8 cellular contexts compared by ENCODE assay signal in genomic region chr12:106248849-106249371, GRCh38. TPM values are rescaled to one million over a fixed set of nuclear protein-coding genes. Genes with fewer than 3 reads are reported as not detected.
DNase-seq lines count a peak whose midpoint lies in the region; ATAC-seq, FAIRE-seq and TF ChIP-seq lines count a peak whose summit lies in the region.

No MANE protein-coding gene starts in this region.

- peaks cover 5% of the 10 kb centered on the region for H3K36me3 Mint-ChIP-seq in stimulated activated memory B cell treated with anti-CD40 and anti-IgM and Interleukin-4, amounts not matched to agents 10 μg/mL and 1 μg/mL and 100 μg/mL, for 72 hours

- no peaks in the 10 kb centered on the region for H3K9me3 Mint-ChIP-seq in stimulated activated memory B cell treated with anti-CD40 and anti-IgM and Interleukin-4, amounts not matched to agents 10 μg/mL and 1 μg/mL and 100 μg/mL, for 72 hours

- H3K79me2 ChIP-seq in SK-N-SH (ENCODE audit: insufficient read depth): peaks cover 33% of the 10 kb centered on the region

- no peaks in the 10 kb centered on the region for H3K27me3 Mint-ChIP-seq in stimulated activated memory B cell treated with anti-CD40 and anti-IgM and Interleukin-4, amounts not matched to agents 10 μg/mL and 1 μg/mL and 100 μg/mL, for 72 hours

- H3K4me2 ChIP-seq in SK-N-SH: peak overlapping the region; percentile 84

- H2AFZ ChIP-seq in SK-N-SH (ENCODE audit: low read depth): peak overlapping the region; percentile 72

- TF ChIP-seq RAD21 in SK-N-SH (IDR thresholded peaks at IDR 0.05; ENCODE audit: low read length): no peak

- no peaks in the 10 kb centered on the region for H3K9me3 ChIP-seq in SK-N-SH
- no peaks in the 10 kb centered on the region for H3K9me3 ChIP-seq in left lung

- H3K4me1 ChIP-seq in SK-N-SH (ENCODE audit: control insufficient read depth in 1 of 2, insufficient read depth in 2 of 2, low read depth in 1 of 2, low read length in 1 of 2) (peaks cover 14% of the 10 kb centered on the region in 2 experiments; a peak in 3 of 4 replicates), left lung (peaks cover 17 to 44% of the 10 kb centered on the region in 2 donors)

- peak overlapping the region; percentile 35 for H3K27ac Mint-ChIP-seq in stimulated activated memory B cell treated with anti-CD40 and anti-IgM and Interleukin-4, amounts not matched to agents 10 μg/mL and 1 μg/mL and 100 μg/mL, for 72 hours

- DNase-seq in GM20000 (ENCODE audit: low spot score): peak; percentile 58
- DNase-seq in SK-N-SH: no peak
- peak; percentile 25 for DNase-seq in bronchial epithelial cell (ENCODE audit: low read depth)
- no peak for DNase-seq in left lung
- DNase-seq in foreskin melanocyte: no peak
- no peak for DNase-seq in NCI-H748 (lab: John Stamatoyannopoulos, UW; ENCODE audit: unreplicated experiment)

- no peak for TF ChIP-seq EP300 in SK-N-SH (IDR thresholded peaks at IDR 0.05; ENCODE audit: borderline replicate concordance in 1 of 2, low read depth in 1 of 2, low read length in 1 of 2)

- no peak for ATAC-seq in left lung
- peak; percentile 18 for ATAC-seq in stimulated activated memory B cell treated with anti-CD40 and anti-IgM and Interleukin-4, amounts not matched to agents 10 μg/mL and 1 μg/mL and 100 μg/mL, for 72 hours
- ATAC-seq in GM18868 (IDR thresholded peaks at IDR 0.05; ENCODE audit: unreplicated experiment): no peak

- peak overlapping the region; percentile 76 to 90 for H3K4me3 ChIP-seq in SK-N-SH (ENCODE audit: low read depth in 2 of 2, low read length in 1 of 2)
- H3K4me3 ChIP-seq in bronchial epithelial cell (ENCODE audit: low read depth, low read length): peak overlapping the region; percentile 79
- peak overlapping the region; percentile 83 to 87 for H3K4me3 ChIP-seq in left lung

- WGBS in SK-N-SH (ENCODE audit: low lambda C conversion rate): 40% methylated on average over 11 of the region's 12 CpGs

- no peaks in the 10 kb centered on the region for H3K27me3 ChIP-seq in SK-N-SH (ENCODE audit: insufficient read depth)
- no peaks in the 10 kb centered on the region for H3K27me3 ChIP-seq in bronchial epithelial cell (ENCODE audit: control insufficient read depth, insufficient read depth, low read length)
- H3K27me3 ChIP-seq in left lung: no peaks in the 10 kb centered on the region

- H4K20me1 ChIP-seq in SK-N-SH (ENCODE audit: insufficient read depth): peaks cover 23% of the 10 kb centered on the region

- intact Hi-C loops in left lung (cut with DNase I): no loop called here

- peak overlapping the region; percentile 80 to 88; a peak in 3 of 4 replicates for H3K27ac ChIP-seq in SK-N-SH (ENCODE audit: low read depth in 2 of 2, low read length in 1 of 2)
- H3K27ac ChIP-seq in left lung: peak overlapping the region; percentile 98 to 99

- CTCF ChIA-PET in SK-N-SH (lab: Yijun Ruan, JAX): interaction anchor here (1.0 to 1.2 kb wide), 2 partner anchors 22 to 54 kb away, joined by 4 to 5 read pairs; no protein-coding TSS in a partner anchor

- peak overlapping the region; percentile 99 for H3K9ac ChIP-seq in SK-N-SH

- H3K4me3 Mint-ChIP-seq in stimulated activated memory B cell treated with anti-CD40 and anti-IgM and Interleukin-4, amounts not matched to agents 10 μg/mL and 1 μg/mL and 100 μg/mL, for 72 hours: peak overlapping the region; percentile 71

- H3K9me2 ChIP-seq in SK-N-SH: no peaks in the 10 kb centered on the region

- POLR2A ChIA-PET in SK-N-SH (lab: Yijun Ruan, JAX): interaction anchor here (1.3 kb wide), 1 partner anchor 9 kb away, joined by 5 read pairs; no protein-coding TSS in a partner anchor

- peaks cover 13% of the 10 kb centered on the region for H3F3A ChIP-seq in SK-N-SH (replicated peaks; ENCODE audit: insufficient read depth)

- H3K36me3 ChIP-seq in SK-N-SH (replicated peaks in 1 of 2; ENCODE audit: control insufficient read depth in 1 of 2, insufficient read depth in 2 of 2, low read length in 1 of 2): peaks cover 2 to 5% of the 10 kb centered on the region in 2 experiments
- H3K36me3 ChIP-seq in bronchial epithelial cell (ENCODE audit: control insufficient read depth, insufficient read depth, low read length): no peaks in the 10 kb centered on the region
- H3K36me3 ChIP-seq in left lung: no peaks in the 10 kb centered on the region

- TF ChIP-seq CTCF in GM20000 (IDR thresholded peaks at IDR 0.05; ENCODE audit: extremely low read depth, missing control alignments): no peak
- TF ChIP-seq CTCF in SK-N-SH (IDR thresholded peaks at IDR 0.05): no peak
- TF ChIP-seq CTCF in bronchial epithelial cell (IDR thresholded peaks at IDR 0.05; ENCODE audit: insufficient read depth, low read length, severe bottlenecking): no peak
- no peak for TF ChIP-seq CTCF in left lung (IDR thresholded peaks at IDR 0.05)

- H3K4me1 Mint-ChIP-seq in stimulated activated memory B cell treated with anti-CD40 and anti-IgM and Interleukin-4, amounts not matched to agents 10 μg/mL and 1 μg/mL and 100 μg/mL, for 72 hours: peaks cover 41% of the 10 kb centered on the region

- FAIRE-seq in bronchial epithelial cell (lab: Jason Lieb, UNC): no peak

TF ChIP-seq in SK-N-SH, 30 proteins besides CTCF, POLR2A, EP300 and RAD21:
- TF ChIP-seq FOXM1 (IDR thresholded peaks at IDR 0.05; ENCODE audit: low read depth) (no peak), MXI1 (IDR thresholded peaks at IDR 0.05; ENCODE audit: low read depth, low read length) (0 out of 2 replicates have a peak, but pooled peaks have one; percentile 0)

RNA-seq across cellular contexts. Expression of gene CKAP4, which starts 1.1 kb away (rescaled TPM):
- 112 and 113 TPM in 2 replicates for polyA plus RNA-seq in SK-N-SH (2012; rRNA removed)
- polyA plus RNA-seq in SK-N-SH (2012; cell fraction: cytosol; rRNA removed): 120 and 133 TPM in 2 replicates
- polyA plus RNA-seq in SK-N-SH (2012; cell fraction: nucleus; rRNA removed): 79.8 and 105 TPM in 2 replicates
- total RNA-seq in bronchial epithelial cell: 56.6 and 89.2 TPM in 2 replicates
- 100 to 1,000 TPM in 1 of 2 donors, 10 to 100 TPM in 1; 86.0 to 111 TPM for total RNA-seq in left lung

RNA-seq across cellular contexts. Expression of gene TCP11L2, which starts 53.6 kb away (rescaled TPM):
- polyA plus RNA-seq in SK-N-SH (2012; rRNA removed): 4.0 and 5.5 TPM in 2 replicates
- 3.2 and 3.8 TPM in 2 replicates for polyA plus RNA-seq in SK-N-SH (2012; cell fraction: cytosol; rRNA removed)
- polyA plus RNA-seq in SK-N-SH (2012; cell fraction: nucleus; rRNA removed): 6.3 and 11.7 TPM in 2 replicates
- total RNA-seq in bronchial epithelial cell (31.6 and 43.9 TPM in 2 replicates), left lung (10 to 100 TPM; 27.7 to 49.5 TPM)

Comparison
In these comparisons a context has a peak if more than half of its experiments do, and no peak if none do; other contexts are left out.
1. DNase-seq: peak in GM20000 (single experiment) and bronchial epithelial cell (single experiment); none in SK-N-SH (single experiment), left lung (0 of 2), foreskin melanocyte (single experiment) and NCI-H748 (single experiment).
2. Peak in every context shown above with its lines, with median percentiles within 50 percentile points of each other: H3K4me3 ChIP-seq.